ENCODE assay signal across 8 cellular contexts in the genomic region with DNA sequence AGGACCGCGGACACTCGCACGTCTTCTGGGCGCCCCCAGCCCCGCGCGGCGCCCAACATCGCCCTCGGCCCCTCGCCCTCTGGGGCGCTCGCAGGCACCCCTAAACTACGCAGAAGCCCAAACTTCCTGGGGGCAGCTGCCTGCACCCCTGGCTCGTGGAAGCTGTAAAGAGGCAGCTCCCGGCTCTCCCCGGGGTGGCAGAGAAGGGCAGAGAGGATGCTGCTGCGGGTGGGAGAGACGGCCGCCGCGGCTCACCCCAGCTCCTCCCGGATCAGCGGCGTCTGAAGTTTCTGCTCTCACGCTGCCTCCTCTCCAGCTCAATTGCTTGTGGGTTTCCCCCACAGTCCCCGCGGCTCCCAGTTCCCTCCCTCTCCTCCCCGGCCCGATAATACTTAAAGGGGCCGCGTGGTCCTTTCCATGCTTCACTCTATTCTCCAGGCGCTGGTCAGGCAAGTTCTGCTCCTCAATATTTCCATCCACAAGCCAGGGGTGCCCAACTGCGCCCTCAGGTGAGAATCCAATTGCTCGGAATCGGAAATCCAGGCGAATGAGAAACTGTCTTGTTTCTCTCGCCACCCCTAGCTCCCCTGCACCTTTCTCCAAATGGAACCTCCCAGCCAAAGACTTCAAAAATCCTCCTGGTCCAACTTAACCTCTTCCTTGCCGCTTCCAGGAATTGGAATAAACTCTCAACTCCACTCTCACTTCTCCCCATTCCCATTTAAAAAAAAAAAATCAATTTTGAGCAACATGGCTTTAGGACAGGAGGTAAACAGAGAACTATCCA.
DNase-seq lines count a peak whose midpoint lies in the region; ATAC-seq and TF ChIP-seq lines count a peak whose summit lies in the region.

No MANE protein-coding gene starts in this region.

- H3K36me3 ChIP-seq in osteoblast (ENCODE audit: insufficient read depth, low read length), result no peaks in the 10 kb centered on the region

- in situ Hi-C loops in G401 (cut with HindIII; ENCODE audit: low sequenced_read_pairs), result no loop called here

- H3K4me2 ChIP-seq in osteoblast (ENCODE audit: insufficient read depth, low read length), result peak overlapping the region; percentile 100

- H4K20me1 ChIP-seq in osteoblast (ENCODE audit: insufficient read depth, low read length), result peaks cover 12% of the 10 kb centered on the region

- no peaks in the 10 kb centered on the region for H3K27me3 ChIP-seq in osteoblast (ENCODE audit: insufficient read depth, low read length)

- peak; percentile 69 for ATAC-seq in HG02852 (IDR thresholded peaks at IDR 0.05; ENCODE audit: unreplicated experiment)

- peak overlapping the region; percentile 99 for H3K27ac ChIP-seq in osteoblast (ENCODE audit: low read depth, low read length)

- peaks cover 19% of the 10 kb centered on the region for H3K4me1 ChIP-seq in osteoblast (ENCODE audit: insufficient read depth, low read length)

- H2AFZ ChIP-seq in osteoblast (ENCODE audit: low read length), result peak overlapping the region; percentile 99

- H3K4me3 ChIP-seq in osteoblast (ENCODE audit: insufficient read depth, low read length), result peak overlapping the region; percentile 82

- no peaks in the 10 kb centered on the region for H3K9me3 ChIP-seq in osteoblast (ENCODE audit: low read depth, low read length)

- H3K79me2 ChIP-seq in osteoblast (ENCODE audit: insufficient read depth, low read length), result peaks cover 32% of the 10 kb centered on the region

- TF ChIP-seq CTCF in osteoblast (IDR thresholded peaks at IDR 0.05; ENCODE audit: extremely low read depth, low read depth, low read length), result no peak

- peak; percentile 93 for DNase-seq in G401 (ENCODE audit: low spot score)
- DNase-seq in NCI-H510A (lab: John Stamatoyannopoulos, UW), result peak; percentile 79
- DNase-seq in amniotic stem cell (lab: John Stamatoyannopoulos, UW), result peak; percentile 78
- peak; percentile 81 for DNase-seq in cardiac septum (ENCODE audit: low spot score)
- peak; percentile 87 for DNase-seq in osteoblast (ENCODE audit: insufficient read length, low spot score, missing footprints)
- DNase-seq in stimulated activated naive CD4-positive, alpha-beta T cell (lab: John Stamatoyannopoulos, UW), result no peak
- no peak for DNase-seq in stimulated activated naive CD4-positive, alpha-beta T cell treated with Interleukin-2 at 50 U/mL for 16 hours (lab: John Stamatoyannopoulos, UW)

- intact Hi-C loops in cardiac septum (cut with DNase I), result loop anchor here (10.0 kb wide), 1 partner anchor 135 kb away; no protein-coding TSS in a partner anchor

Comparison
In these comparisons a context has a peak if more than half of its experiments do, and no peak if none do; other contexts are left out.
1. DNase-seq: peak in G401 (single experiment), NCI-H510A (single experiment), amniotic stem cell (single experiment), cardiac septum (single experiment) and osteoblast (single experiment); none in stimulated activated naive CD4-positive, alpha-beta T cell (0 of 6) and stimulated activated naive CD4-positive, alpha-beta T cell treated with Interleukin-2 at 50 U/mL for 16 hours (single experiment).